In the genomic region with DNA sequence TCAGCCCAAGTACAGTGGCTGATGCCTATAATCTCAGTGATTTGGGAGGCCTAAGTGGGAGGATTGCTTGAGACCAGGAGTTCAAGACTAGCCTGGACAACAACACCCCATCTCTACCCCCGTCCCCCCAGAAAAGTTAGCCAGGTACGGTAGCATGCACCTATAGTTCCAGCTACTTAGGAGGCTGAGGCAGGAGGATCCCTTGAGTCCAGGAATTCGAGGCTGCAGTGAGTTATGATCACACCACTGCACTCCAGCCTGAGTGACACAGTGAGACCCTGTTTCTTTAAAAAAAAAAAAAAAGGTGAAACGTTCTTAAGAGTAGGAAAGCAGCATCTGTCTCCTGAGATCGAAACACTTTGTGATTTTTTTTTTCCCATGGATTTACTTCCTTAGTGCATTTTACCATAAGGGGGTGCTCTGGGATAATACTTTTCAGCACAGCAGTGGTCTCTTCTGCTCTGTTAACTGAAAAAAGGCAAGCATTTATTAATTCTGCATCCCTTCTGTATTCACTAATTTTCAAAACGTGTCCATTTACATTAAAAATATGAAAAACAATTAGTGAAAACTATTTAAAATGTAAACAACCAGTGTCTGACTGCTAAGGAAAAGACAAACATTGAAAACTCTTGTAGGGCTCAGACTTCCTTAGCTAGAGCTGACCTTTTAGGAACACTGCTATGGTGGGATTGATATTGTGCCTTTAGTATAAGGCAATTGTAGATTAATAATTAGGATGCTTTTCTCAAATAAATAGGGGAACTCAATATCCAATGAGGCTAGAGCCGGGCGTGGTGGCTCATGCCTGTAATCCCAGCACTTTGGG, we compare ENCODE assay signal across 1 cellular context.
TF ChIP-seq lines count a peak whose summit lies in the region.

No MANE protein-coding gene starts in this region.

TF ChIP-seq in HCT116, 20 proteins besides CTCF, POLR2A, EP300 and RAD21 (continued from another document):
- TF ChIP-seq, protein P1, sequence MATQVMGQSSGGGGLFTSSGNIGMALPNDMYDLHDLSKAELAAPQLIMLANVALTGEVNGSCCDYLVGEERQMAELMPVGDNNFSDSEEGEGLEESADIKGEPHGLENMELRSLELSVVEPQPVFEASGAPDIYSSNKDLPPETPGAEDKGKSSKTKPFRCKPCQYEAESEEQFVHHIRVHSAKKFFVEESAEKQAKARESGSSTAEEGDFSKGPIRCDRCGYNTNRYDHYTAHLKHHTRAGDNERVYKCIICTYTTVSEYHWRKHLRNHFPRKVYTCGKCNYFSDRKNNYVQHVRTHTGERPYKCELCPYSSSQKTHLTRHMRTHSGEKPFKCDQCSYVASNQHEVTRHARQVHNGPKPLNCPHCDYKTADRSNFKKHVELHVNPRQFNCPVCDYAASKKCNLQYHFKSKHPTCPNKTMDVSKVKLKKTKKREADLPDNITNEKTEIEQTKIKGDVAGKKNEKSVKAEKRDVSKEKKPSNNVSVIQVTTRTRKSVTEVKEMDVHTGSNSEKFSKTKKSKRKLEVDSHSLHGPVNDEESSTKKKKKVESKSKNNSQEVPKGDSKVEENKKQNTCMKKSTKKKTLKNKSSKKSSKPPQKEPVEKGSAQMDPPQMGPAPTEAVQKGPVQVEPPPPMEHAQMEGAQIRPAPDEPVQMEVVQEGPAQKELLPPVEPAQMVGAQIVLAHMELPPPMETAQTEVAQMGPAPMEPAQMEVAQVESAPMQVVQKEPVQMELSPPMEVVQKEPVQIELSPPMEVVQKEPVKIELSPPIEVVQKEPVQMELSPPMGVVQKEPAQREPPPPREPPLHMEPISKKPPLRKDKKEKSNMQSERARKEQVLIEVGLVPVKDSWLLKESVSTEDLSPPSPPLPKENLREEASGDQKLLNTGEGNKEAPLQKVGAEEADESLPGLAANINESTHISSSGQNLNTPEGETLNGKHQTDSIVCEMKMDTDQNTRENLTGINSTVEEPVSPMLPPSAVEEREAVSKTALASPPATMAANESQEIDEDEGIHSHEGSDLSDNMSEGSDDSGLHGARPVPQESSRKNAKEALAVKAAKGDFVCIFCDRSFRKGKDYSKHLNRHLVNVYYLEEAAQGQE (IDR thresholded peaks at IDR 0.05; ENCODE audit: low read depth): no peak
